8 cellular contexts compared by ENCODE assay signal in the genomic region with DNA sequence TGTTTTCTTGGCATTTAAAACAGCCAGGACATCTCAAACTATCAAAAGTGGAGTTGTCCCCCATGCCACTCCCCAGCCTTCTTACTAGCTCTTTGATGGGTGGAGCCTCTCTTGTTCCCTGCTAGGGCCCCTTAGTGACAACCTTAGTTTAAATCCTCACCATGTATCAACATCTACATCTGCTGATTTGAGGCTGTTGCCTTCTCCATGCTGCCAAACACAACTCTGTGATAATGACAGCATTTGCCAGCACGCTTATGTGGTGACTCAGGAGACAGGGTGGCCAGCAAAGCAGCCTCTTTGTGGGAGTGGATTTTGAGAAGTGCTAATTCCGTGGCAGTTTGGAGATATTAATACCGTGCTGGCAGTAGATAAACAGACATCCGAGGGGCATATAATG.
A peak's percentile ranks its signal among the peaks of the same experiment; 100 is the strongest.
DNase-seq lines count a peak whose midpoint lies in the region; ATAC-seq and TF ChIP-seq lines count a peak whose summit lies in the region.

No MANE protein-coding gene starts in this region.

- H3K4ac ChIP-seq in trophoblast cell (ENCODE audit: low read depth, low read length) = no peak overlapping the region

- H3K4me1 ChIP-seq in PC-3 (ENCODE audit: insufficient read depth, low read length) (no peaks in the 10 kb centered on the region), fibroblast of lung (ENCODE audit: control insufficient read depth, extremely low read depth, insufficient read depth, low read length) (peaks cover 6% of the 10 kb centered on the region), trophoblast cell (ENCODE audit: control insufficient read depth in 1 of 2, insufficient read depth in 2 of 2, low read length in 2 of 2) (peaks cover 17 to 30% of the 10 kb centered on the region in 2 experiments)

- no peaks in the 10 kb centered on the region for H3K9me2 ChIP-seq in PC-3 (replicated peaks; ENCODE audit: low read length)

- H3K9me3 ChIP-seq in PC-3 (ENCODE audit: low read length) (no peaks in the 10 kb centered on the region), fibroblast of lung (ENCODE audit: control insufficient read depth, insufficient read depth, low read depth, low read length) (no peaks in the 10 kb centered on the region), trophoblast cell (ENCODE audit: insufficient read depth, low read depth, low read length) (no peaks in the 10 kb centered on the region)

- no peak overlapping the region for H3K4me2 ChIP-seq in PC-3 (ENCODE audit: low read length)
- H3K4me2 ChIP-seq in fibroblast of lung (ENCODE audit: extremely low read depth, insufficient read depth, low read length) = no peak overlapping the region
- H3K4me2 ChIP-seq in trophoblast cell (ENCODE audit: low read length) = no peak overlapping the region

- in situ Hi-C loops in G401 (cut with HindIII; ENCODE audit: low sequenced_read_pairs) = no loop called here
- in situ Hi-C loops in GM13977 (cut with MboI; ENCODE audit: low pct_unique_long_range_greater_than_20kb, low sequenced_read_pairs, unreplicated experiment) = no loop called here

- H4K12ac ChIP-seq in trophoblast cell (ENCODE audit: low read depth, low read length) = no peak overlapping the region

- no peak overlapping the region for H3K14ac ChIP-seq in trophoblast cell (ENCODE audit: low read length)

- no peaks in the 10 kb centered on the region for H3F3A ChIP-seq in PC-3 (ENCODE audit: low read length, unreplicated experiment)

- 0 out of 2 replicates have a peak, but pooled peaks cover 2% of the 10 kb centered on the region for H3K79me2 ChIP-seq in PC-3 (ENCODE audit: low read length)
- peaks cover under 1% of the 10 kb centered on the region for H3K79me2 ChIP-seq in fibroblast of lung (ENCODE audit: control insufficient read depth, insufficient read depth, low read length)
- H3K79me2 ChIP-seq in trophoblast cell (ENCODE audit: control insufficient read depth, insufficient read depth, low read length, poor library complexity) = peaks cover 2% of the 10 kb centered on the region

- H3K23ac ChIP-seq in trophoblast cell (ENCODE audit: low read length) = no peak overlapping the region

- no TSS peak for BruUV-seq in PC-3 (replicated peaks; lab: Mats Ljungman, UMichigan)

- no peak overlapping the region for H4K91ac ChIP-seq in trophoblast cell (ENCODE audit: low read depth, low read length)

- H2AK5ac ChIP-seq in trophoblast cell (ENCODE audit: low read length) = no peak overlapping the region

- H2AFZ ChIP-seq in PC-3 (ENCODE audit: low read length) = no peak overlapping the region
- no peak overlapping the region for H2AFZ ChIP-seq in fibroblast of lung (ENCODE audit: low read length)
- no peak overlapping the region for H2AFZ ChIP-seq in trophoblast cell (ENCODE audit: insufficient read depth, low read length, poor library complexity)

- H3K27ac ChIP-seq in PC-3 (ENCODE audit: low read length) = no peak overlapping the region
- H3K27ac ChIP-seq in fibroblast of lung (ENCODE audit: insufficient read depth, low read length) = no peak overlapping the region
- H3K27ac ChIP-seq in trophoblast cell (ENCODE audit: low read depth, low read length) = no peak overlapping the region

- peaks cover 24% of the 10 kb centered on the region for H3K36me3 ChIP-seq in PC-3 (ENCODE audit: low read depth, low read length)
- no peaks in the 10 kb centered on the region for H3K36me3 ChIP-seq in fibroblast of lung (ENCODE audit: control insufficient read depth, insufficient read depth, low read length)
- H3K36me3 ChIP-seq in trophoblast cell (ENCODE audit: control insufficient read depth in 1 of 2, insufficient read depth in 2 of 2, low read length in 2 of 2) = no peaks in the 10 kb centered on the region

- WGBS in trophoblast cell (ENCODE audit: extremely low coverage, insufficient coverage, insufficient read length) = no CpG with 5 or more reads among the region's 4 CpGs

- H3K4me3 ChIP-seq in PC-3 (ENCODE audit: low read length) = no peak overlapping the region
- no peak overlapping the region for H3K4me3 ChIP-seq in fibroblast of lung (replicated peaks in 1 of 4; ENCODE audit: control extremely low read depth in 1 of 4, insufficient read depth in 1 of 4, low read depth in 3 of 4, low read length in 4 of 4)
- H3K4me3 ChIP-seq in trophoblast cell (ENCODE audit: low read depth, low read length) = no peak overlapping the region

- TF ChIP-seq CTCF in PC-3 (conservative IDR thresholded peaks at IDR 0.05; ENCODE audit: low read depth, low read length) (no peak), fibroblast of lung (conservative IDR thresholded peaks at IDR 0.05 in 1 of 2, IDR thresholded peaks at IDR 0.05 in 1 of 2; ENCODE audit: low read depth in 1 of 2, low read length in 2 of 2) (no peak), GM13977 (IDR thresholded peaks at IDR 0.05; ENCODE audit: extremely low read depth, insufficient read depth, missing control alignments) (no peak)

- H3K79me1 ChIP-seq in trophoblast cell (ENCODE audit: low read length) = peaks cover 3% of the 10 kb centered on the region

- H3K27me3 ChIP-seq in PC-3 (ENCODE audit: low read length) (no peaks in the 10 kb centered on the region), fibroblast of lung (ENCODE audit: control insufficient read depth, insufficient read depth, low read length) (no peaks in the 10 kb centered on the region), trophoblast cell (ENCODE audit: insufficient read depth, low read length) (no peaks in the 10 kb centered on the region)

- ATAC-seq in PC-3 = peak; percentile 37; the same call in 1 of the 2 replicates
- no peak for ATAC-seq in GM19452 (IDR thresholded peaks at IDR 0.05; ENCODE audit: unreplicated experiment)
- ATAC-seq in GM18519 (IDR thresholded peaks at IDR 0.05; ENCODE audit: low FRiP score, unreplicated experiment) = no peak

- H3K9ac ChIP-seq in PC-3 (ENCODE audit: low read length) = no peak overlapping the region
- no peak overlapping the region for H3K9ac ChIP-seq in fibroblast of lung (ENCODE audit: insufficient read depth, low read length)
- no peak overlapping the region for H3K9ac ChIP-seq in trophoblast cell (ENCODE audit: low read length)

- CTCF ChIA-PET in PC-3 (lab: Charles Lee) = no interaction called here

- no peak overlapping the region for H3K18ac ChIP-seq in trophoblast cell (ENCODE audit: low read length)

- no peak overlapping the region for H2BK12ac ChIP-seq in trophoblast cell (ENCODE audit: low read length)

- POLR2A ChIA-PET in PC-3 (lab: Charles Lee; ENCODE audit: unreplicated experiment) = no interaction called here

- peak; percentile 66 for DNase-seq in G401 (ENCODE audit: low spot score)
- DNase-seq in PC-3 = no peak
- DNase-seq in fibroblast of lung (ENCODE audit: low read depth in 2 of 2) = peak; percentile 77 to 85
- peak; percentile 42 to 66 for DNase-seq in trophoblast cell
- no peak for DNase-seq in HuH-7.5 (ENCODE audit: low spot score)
- no peak for DNase-seq in GM13977 (ENCODE audit: low spot score)

- H4K8ac ChIP-seq in trophoblast cell (ENCODE audit: low read depth, low read length) = no peak overlapping the region

- H2BK120ac ChIP-seq in trophoblast cell (ENCODE audit: insufficient read depth, low read length, poor library complexity) = no peak overlapping the region

- intact Hi-C loops in PC-3 (cut with micrococcal nuclease) = no loop called here

- H2BK5ac ChIP-seq in trophoblast cell (ENCODE audit: low read depth, low read length, poor library complexity) = no peak overlapping the region

- H4K20me1 ChIP-seq in PC-3 (ENCODE audit: low read length) (no peaks in the 10 kb centered on the region), fibroblast of lung (ENCODE audit: control insufficient read depth, extremely low read depth, insufficient read depth, low read length) (no peaks in the 10 kb centered on the region)

Comparison
In these comparisons a context has a peak if more than half of its experiments do, and no peak if none do; other contexts are left out.
1. DNase-seq: peak in G401 (single experiment), fibroblast of lung (2 of 2) and trophoblast cell (2 of 2); none in PC-3 (single experiment), HuH-7.5 (single experiment) and GM13977 (single experiment).